Comparison of ENCODE assay signal across 8 cellular contexts in the genomic region with DNA sequence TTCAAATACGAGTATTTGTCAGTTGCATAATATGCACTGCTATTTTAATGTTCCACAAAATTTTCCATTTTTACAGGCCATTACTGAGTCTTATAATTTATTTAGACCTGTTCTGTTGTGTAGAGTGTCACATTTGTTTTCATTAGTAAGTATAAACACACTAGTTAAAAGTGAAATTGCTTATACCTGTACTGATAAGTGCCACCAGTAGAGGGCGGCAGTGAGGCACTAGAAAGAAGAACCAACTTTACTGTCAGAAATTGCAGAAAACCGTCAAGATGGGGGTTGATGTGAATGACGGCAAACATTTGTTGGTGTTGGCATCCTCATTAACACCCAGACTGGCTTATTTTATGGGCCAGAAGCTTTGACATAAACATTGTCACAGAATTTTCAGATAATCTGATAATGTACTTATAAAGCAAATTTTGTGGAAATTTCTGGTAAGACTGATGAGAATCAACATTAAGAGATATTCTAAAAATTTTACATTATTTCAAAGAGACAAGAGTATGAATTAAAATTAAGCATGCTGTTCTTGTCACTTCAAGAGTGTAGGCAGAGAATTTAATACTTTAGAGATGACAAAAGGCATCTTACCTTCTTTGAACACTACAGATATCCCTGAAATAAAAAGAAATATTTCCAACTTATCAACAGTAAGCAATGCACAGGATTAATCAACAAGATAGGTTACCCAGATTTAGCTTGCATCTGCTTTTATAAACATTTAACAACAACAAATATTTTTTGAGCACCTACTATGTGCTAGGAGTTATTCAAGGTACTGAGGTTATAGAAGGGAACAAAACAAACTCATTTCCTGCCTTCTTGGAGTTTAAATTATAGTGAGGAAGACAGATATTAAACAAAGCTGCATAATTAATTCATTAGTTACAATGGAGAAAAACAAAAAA. TPM values are rescaled to one million over a fixed set of nuclear protein-coding genes. Genes with fewer than 3 reads are reported as not detected.
A peak's percentile ranks its signal among the peaks of the same experiment; 100 is the strongest.
DNase-seq lines count a peak whose midpoint lies in the region; ATAC-seq and TF ChIP-seq lines count a peak whose summit lies in the region.

No MANE protein-coding gene starts in this region.

- ATAC-seq in HG03571 (IDR thresholded peaks at IDR 0.05; ENCODE audit: unreplicated experiment) = no peak

- no peak overlapping the region for H3K4me3 ChIP-seq in vagina

- intact Hi-C loops in vagina (cut with DNase I) = no loop called here

- H3K36me3 Mint-ChIP-seq in glutamatergic neuron (ENCODE audit: unreplicated experiment) = no peaks in the 10 kb centered on the region

- H3K4me1 ChIP-seq in vagina = no peaks in the 10 kb centered on the region

- H3K4me3 Mint-ChIP-seq in glutamatergic neuron (ENCODE audit: unreplicated experiment) = no peak overlapping the region

- TF ChIP-seq POLR2A in vagina (IDR thresholded peaks at IDR 0.05) = no peak

- no peak overlapping the region for H3K27ac Mint-ChIP-seq in glutamatergic neuron (ENCODE audit: unreplicated experiment)

- H3K27ac ChIP-seq in vagina = no peak overlapping the region

- no peaks in the 10 kb centered on the region for H3K9me3 ChIP-seq in vagina

- H3K4me1 Mint-ChIP-seq in glutamatergic neuron (ENCODE audit: low read depth, unreplicated experiment) = peaks cover 28% of the 10 kb centered on the region

- peaks cover 5% of the 10 kb centered on the region for H3K9me3 Mint-ChIP-seq in glutamatergic neuron (ENCODE audit: unreplicated experiment)

- DNase-seq in DMS53 (lab: John Stamatoyannopoulos, UW) (peak; percentile 76), HUDEP-2 (lab: John Stamatoyannopoulos, UW; ENCODE audit: unreplicated experiment in 76 of 76) (peak in 55 of 76 experiments; percentile 1 to 59 (median 21)), SK-N-DZ (ENCODE audit: low spot score) (peak; percentile 56), glutamatergic neuron (peak; percentile 75), pulmonary artery endothelial cell (ENCODE audit: low read depth, low spot score) (peak; percentile 11), vagina (ENCODE audit: extremely low spot score in 2 of 2) (no peak)
- peak; percentile 76 for DNase-seq in activated naive CD4-positive, alpha-beta T cell treated with Interleukin-2 at 50 U/mL for 16 hours

- H3K36me3 ChIP-seq in vagina = no peaks in the 10 kb centered on the region

- no peaks in the 10 kb centered on the region for H3K27me3 ChIP-seq in vagina

- H3K27me3 Mint-ChIP-seq in glutamatergic neuron (ENCODE audit: unreplicated experiment) = no peaks in the 10 kb centered on the region

- peak; percentile 98 for TF ChIP-seq CTCF in glutamatergic neuron (IDR thresholded peaks at IDR 0.05; ENCODE audit: partially characterized antibody, unreplicated experiment)
- TF ChIP-seq CTCF in vagina (IDR thresholded peaks at IDR 0.05) = peak; percentile 51 to 64 (median 52)

RNA-seq across cellular contexts. Expression of a gene that starts 24.9 kb away (rescaled TPM):
- polyA plus RNA-seq in SK-N-DZ (2014; cell fraction: cytosol; rRNA removed) = 0.93 and 4.7 TPM in 2 replicates
- polyA plus RNA-seq in SK-N-DZ (2014; cell fraction: nucleus; rRNA removed) = 0.64 and 1.8 TPM in 2 replicates
- total RNA-seq in glutamatergic neuron (ENCODE audit: unreplicated experiment) (0.86 TPM), pulmonary artery endothelial cell (7.1 and 8.9 TPM in 2 replicates), vagina (32.2 TPM)

RNA-seq across cellular contexts. Expression of a gene that starts 36.3 kb away (rescaled TPM):
- polyA plus RNA-seq in SK-N-DZ (2014; cell fraction: cytosol; rRNA removed) = 7.9 and 12.0 TPM in 2 replicates
- 6.2 and 7.2 TPM in 2 replicates for polyA plus RNA-seq in SK-N-DZ (2014; cell fraction: nucleus; rRNA removed)
- total RNA-seq in glutamatergic neuron (ENCODE audit: unreplicated experiment) = 3.0 TPM
- 15.0 and 18.5 TPM in 2 replicates for total RNA-seq in pulmonary artery endothelial cell
- 5.9 TPM for total RNA-seq in vagina

Comparison
In these comparisons a context has a peak if more than half of its experiments do, and no peak if none do; other contexts are left out.
1. DNase-seq: peak in DMS53 (single experiment), HUDEP-2 (55 of 76), SK-N-DZ (single experiment), activated naive CD4-positive, alpha-beta T cell treated with Interleukin-2 at 50 U/mL for 16 hours (single experiment), glutamatergic neuron (single experiment) and pulmonary artery endothelial cell (single experiment); none in vagina (0 of 2).